ENCODE assay signal across 2 cellular contexts in the genomic region with DNA sequence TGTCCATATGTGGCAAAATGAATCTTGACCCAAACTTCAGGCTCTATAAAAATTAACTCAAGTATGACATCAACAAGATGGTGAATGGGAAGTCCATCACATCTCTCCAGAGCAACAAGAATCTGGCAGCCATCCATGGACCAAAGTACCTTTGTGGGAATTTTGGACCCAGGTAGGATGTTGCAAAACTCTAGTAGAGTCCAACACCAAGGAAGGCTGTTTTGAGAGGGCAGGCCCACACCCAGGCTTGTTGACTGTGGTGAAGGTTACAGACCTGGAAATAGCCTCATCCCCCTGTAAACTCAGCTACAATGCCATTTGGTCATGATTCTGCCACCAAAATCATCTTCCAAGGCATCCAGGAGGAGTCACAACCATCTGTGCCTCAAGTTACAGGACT.
TF ChIP-seq lines count a peak whose summit lies in the region.

No MANE protein-coding gene starts in this region.

TF ChIP-seq in HepG2, 621 proteins besides CTCF, POLR2A, EP300 and RAD21:
- TF ChIP-seq ARID2 (CRISPR knock-in tag; IDR thresholded peaks at IDR 0.05; ENCODE audit: borderline replicate concordance) (no peak), PHF21A (CRISPR knock-in tag; IDR thresholded peaks at IDR 0.05) (no peak), HNF4A (CRISPR knock-in tag; IDR thresholded peaks at IDR 0.05) (peak; percentile 40)
- TF ChIP-seq, protein P1, sequence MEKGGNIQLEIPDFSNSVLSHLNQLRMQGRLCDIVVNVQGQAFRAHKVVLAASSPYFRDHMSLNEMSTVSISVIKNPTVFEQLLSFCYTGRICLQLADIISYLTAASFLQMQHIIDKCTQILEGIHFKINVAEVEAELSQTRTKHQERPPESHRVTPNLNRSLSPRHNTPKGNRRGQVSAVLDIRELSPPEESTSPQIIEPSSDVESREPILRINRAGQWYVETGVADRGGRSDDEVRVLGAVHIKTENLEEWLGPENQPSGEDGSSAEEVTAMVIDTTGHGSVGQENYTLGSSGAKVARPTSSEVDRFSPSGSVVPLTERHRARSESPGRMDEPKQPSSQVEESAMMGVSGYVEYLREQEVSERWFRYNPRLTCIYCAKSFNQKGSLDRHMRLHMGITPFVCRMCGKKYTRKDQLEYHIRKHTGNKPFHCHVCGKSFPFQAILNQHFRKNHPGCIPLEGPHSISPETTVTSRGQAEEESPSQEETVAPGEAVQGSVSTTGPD (CRISPR knock-in tag; IDR thresholded peaks at IDR 0.05) = no peak

TF ChIP-seq in liver, 16 proteins besides CTCF, POLR2A, EP300 and RAD21:
- TF ChIP-seq HNF4G (IDR thresholded peaks at IDR 0.05) (peak; percentile 14), HNF4A (conservative IDR thresholded peaks at IDR 0.05) (peak; percentile 50 to 62)
- TF ChIP-seq, protein P2, sequence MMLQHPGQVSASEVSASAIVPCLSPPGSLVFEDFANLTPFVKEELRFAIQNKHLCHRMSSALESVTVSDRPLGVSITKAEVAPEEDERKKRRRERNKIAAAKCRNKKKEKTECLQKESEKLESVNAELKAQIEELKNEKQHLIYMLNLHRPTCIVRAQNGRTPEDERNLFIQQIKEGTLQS (IDR thresholded peaks at IDR 0.05) = no peak
- TF ChIP-seq, protein P3, sequence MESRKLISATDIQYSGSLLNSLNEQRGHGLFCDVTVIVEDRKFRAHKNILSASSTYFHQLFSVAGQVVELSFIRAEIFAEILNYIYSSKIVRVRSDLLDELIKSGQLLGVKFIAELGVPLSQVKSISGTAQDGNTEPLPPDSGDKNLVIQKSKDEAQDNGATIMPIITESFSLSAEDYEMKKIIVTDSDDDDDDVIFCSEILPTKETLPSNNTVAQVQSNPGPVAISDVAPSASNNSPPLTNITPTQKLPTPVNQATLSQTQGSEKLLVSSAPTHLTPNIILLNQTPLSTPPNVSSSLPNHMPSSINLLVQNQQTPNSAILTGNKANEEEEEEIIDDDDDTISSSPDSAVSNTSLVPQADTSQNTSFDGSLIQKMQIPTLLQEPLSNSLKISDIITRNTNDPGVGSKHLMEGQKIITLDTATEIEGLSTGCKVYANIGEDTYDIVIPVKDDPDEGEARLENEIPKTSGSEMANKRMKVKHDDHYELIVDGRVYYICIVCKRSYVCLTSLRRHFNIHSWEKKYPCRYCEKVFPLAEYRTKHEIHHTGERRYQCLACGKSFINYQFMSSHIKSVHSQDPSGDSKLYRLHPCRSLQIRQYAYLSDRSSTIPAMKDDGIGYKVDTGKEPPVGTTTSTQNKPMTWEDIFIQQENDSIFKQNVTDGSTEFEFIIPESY (IDR thresholded peaks at IDR 0.05) = no peak
TF ChIP-seq in liver: peak in this region for 2.
